Comparison of ENCODE assay signal across 19 cellular contexts in genomic region chr4:76017056-76017686, GRCh38. TPM values are rescaled to one million over a fixed set of nuclear protein-coding genes. Genes with fewer than 3 reads are reported as not detected.
DNase-seq lines count a peak whose midpoint lies in the region; ATAC-seq and TF ChIP-seq lines count a peak whose summit lies in the region.
"Had no signal": no experiment of that assay in that cellular context is flagged by ENCODE, and none has a peak within 500 bp of the region (broad histone marks: within the 10 kb centered on the region; RNA-seq: fewer than 3 reads in every experiment).

No MANE protein-coding gene starts in this region.

- no peak overlapping the region for H4K8ac ChIP-seq in IMR-90 (ENCODE audit: low read depth in 2 of 2, low read length in 2 of 2)

- 0 out of 2 replicates have a peak overlapping the region, but pooled peaks have one; percentile 29 for H3K4ac ChIP-seq in IMR-90 (ENCODE audit: low read depth, low read length)

- TF ChIP-seq CTCF in IMR-90 (conservative IDR thresholded peaks at IDR 0.05; ENCODE audit: low read depth, low read length) (no peak), PC-3 (conservative IDR thresholded peaks at IDR 0.05; ENCODE audit: low read depth, low read length) (no peak), epithelial cell of esophagus (IDR thresholded peaks at IDR 0.05; ENCODE audit: insufficient read depth, low read depth, low read length, missing control alignments) (no peak), chondrocyte (IDR thresholded peaks at IDR 0.05) (no peak), RWPE1 (conservative IDR thresholded peaks at IDR 0.05; ENCODE audit: low read depth) (no peak)

- DNase-seq in IMR-90: no peak
- no peak for DNase-seq in PC-3
- peak; percentile 46 for DNase-seq in epithelial cell of esophagus (ENCODE audit: low read depth)
- DNase-seq in medulla oblongata (ENCODE audit: extremely low spot score): peak; percentile 18
- DNase-seq in cerebellum (ENCODE audit: low spot score): no peak
- no peak for DNase-seq in NCI-H1694 (lab: John Stamatoyannopoulos, UW)
- DNase-seq in chondrocyte (ENCODE audit: low spot score): no peak
- no peak for DNase-seq in RWPE1 (ENCODE audit: low spot score)
- DNase-seq: DMS79, Karpas-422, NCI-H1417 treated with DMSO at 0.1 percent for 48 hours, NCI-H1930 had no signal

- no peak for TF ChIP-seq POLR2A in IMR-90 (IDR thresholded peaks at IDR 0.05; ENCODE audit: low read depth, low read length)

- peaks cover 10% of the 10 kb centered on the region for H3K27me3 Mint-ChIP-seq in chondrocyte (ENCODE audit: low read depth)

- ATAC-seq in IMR-90 (ENCODE audit: low read depth) (no peak), PC-3 (no peak)
- ATAC-seq: Right ventricle myocardium inferior had no signal

- H2AFZ ChIP-seq in IMR-90 (replicated peaks; ENCODE audit: low read length, poor library complexity) (no peak overlapping the region), PC-3 (ENCODE audit: low read length) (no peak overlapping the region)

- BruUV-seq in IMR-90 (replicated peaks; lab: Mats Ljungman, UMichigan) (no TSS peak), PC-3 (replicated peaks; lab: Mats Ljungman, UMichigan) (no TSS peak)

- in situ Hi-C loops in IMR-90 (cut with MboI; ENCODE audit: low sequenced_read_pairs): no loop called here

- POLR2A ChIA-PET in IMR-90 (lab: Charles Lee; ENCODE audit: unreplicated experiment) (no interaction called here), PC-3 (lab: Charles Lee; ENCODE audit: unreplicated experiment) (no interaction called here), RWPE1 (lab: Yijun Ruan, JAX; ENCODE audit: low non-redundant PET) (no interaction called here)

- dilution Hi-C loops in IMR-90 (cut with HindIII; ENCODE audit: low sequenced_read_pairs, unreplicated experiment): no loop called here

- no peak overlapping the region for H3K14ac ChIP-seq in IMR-90 (replicated peaks; ENCODE audit: low read depth, low read length)

- H3K4me3 ChIP-seq in IMR-90 (ENCODE audit: insufficient read depth, low read depth, low read length) (no peak overlapping the region), PC-3 (ENCODE audit: low read length) (no peak overlapping the region), epithelial cell of esophagus (ENCODE audit: low read length) (no peak overlapping the region)
- H3K4me3 ChIP-seq: Peyer's patch, SJSA1 had no signal

- peak overlapping the region; percentile 81; the same call in 2 of the 3 replicates for H2BK15ac ChIP-seq in IMR-90 (ENCODE audit: low read depth, low read length)

- H2AK5ac ChIP-seq in IMR-90 (ENCODE audit: low read depth, low read length): no peak overlapping the region

- no peaks in the 10 kb centered on the region for H3K79me1 ChIP-seq in IMR-90 (ENCODE audit: low read depth in 1 of 2, low read length in 2 of 2)

- WGBS in IMR-90 (ENCODE audit: extremely low coverage in 2 of 2, insufficient read length in 1 of 2), 2 experiments: no CpG with 5 or more reads among the region's 3 CpGs

- H4K5ac ChIP-seq in IMR-90 (ENCODE audit: low read depth, low read length): no peak overlapping the region

- no peaks in the 10 kb centered on the region for H3K9me3 ChIP-seq in IMR-90 (ENCODE audit: control insufficient read depth, insufficient read depth, low read length)
- H3K9me3 ChIP-seq in PC-3 (ENCODE audit: low read length): no peaks in the 10 kb centered on the region
- H3K9me3 ChIP-seq: Peyer's patch, SJSA1 had no signal

- H3K27ac Mint-ChIP-seq in chondrocyte (ENCODE audit: unreplicated experiment): no peak overlapping the region
- H3K27ac Mint-ChIP-seq: IgD-negative memory B cell had no signal

- no peak overlapping the region for H2AK9ac ChIP-seq in IMR-90 (replicated peaks; ENCODE audit: low read depth, low read length, poor library complexity)

- no peaks in the 10 kb centered on the region for H3K9me3 Mint-ChIP-seq in chondrocyte (ENCODE audit: low read depth)
- H3K9me3 Mint-ChIP-seq: CD14-positive monocyte had no signal

- no peak overlapping the region for H3K27ac ChIP-seq in IMR-90 (ENCODE audit: insufficient read depth, low read length)
- H3K27ac ChIP-seq in PC-3 (ENCODE audit: low read length): peak overlapping the region; percentile 77
- no peak overlapping the region for H3K27ac ChIP-seq in RWPE1
- H3K27ac ChIP-seq: Peyer's patch, SJSA1 had no signal

- H3K36me3 ChIP-seq in IMR-90 (ENCODE audit: control insufficient read depth, insufficient read depth, low read length): no peaks in the 10 kb centered on the region
- no peaks in the 10 kb centered on the region for H3K36me3 ChIP-seq in PC-3 (ENCODE audit: low read depth, low read length)
- H3K36me3 ChIP-seq: Peyer's patch, SJSA1 had no signal

- no peak for TF ChIP-seq RAD21 in IMR-90 (IDR thresholded peaks at IDR 0.05; ENCODE audit: low read length)

- intact Hi-C loops in IMR-90 (cut with micrococcal nuclease) (no loop called here), PC-3 (cut with micrococcal nuclease) (no loop called here)

- H3K4me2 ChIP-seq in IMR-90 (ENCODE audit: low read depth, low read length): no peak overlapping the region
- peak overlapping the region; percentile 38; the same call in 1 of the 2 replicates for H3K4me2 ChIP-seq in PC-3 (ENCODE audit: low read length)

- no peak overlapping the region for H3K4me3 Mint-ChIP-seq in chondrocyte (ENCODE audit: unreplicated experiment)
- H3K4me3 Mint-ChIP-seq: CD14-positive monocyte, IgD-negative memory B cell had no signal

- no peaks in the 10 kb centered on the region for H3K9me2 ChIP-seq in PC-3 (replicated peaks; ENCODE audit: low read length)

- H3K4me1 Mint-ChIP-seq in chondrocyte (ENCODE audit: low read depth): peaks cover 4% of the 10 kb centered on the region

- H3K79me2 ChIP-seq in PC-3 (ENCODE audit: low read length): no peaks in the 10 kb centered on the region

- H3K56ac ChIP-seq in IMR-90 (ENCODE audit: extremely low read depth, insufficient read depth, low read length): no peak overlapping the region

- peak overlapping the region; percentile 12; the same call in 1 of the 2 replicates for H2BK120ac ChIP-seq in IMR-90 (ENCODE audit: low read depth, low read length)

- H3K18ac ChIP-seq in IMR-90 (ENCODE audit: low read depth, low read length): no peak overlapping the region

- H3K27me3 ChIP-seq in IMR-90 (ENCODE audit: control insufficient read depth, insufficient read depth, low read length) (no peaks in the 10 kb centered on the region), PC-3 (ENCODE audit: low read length) (no peaks in the 10 kb centered on the region)
- H3K27me3 ChIP-seq: Peyer's patch, SJSA1 had no signal

- CTCF ChIA-PET in IMR-90 (lab: Yijun Ruan, JAX): no interaction called here
- CTCF ChIA-PET in PC-3 (lab: Charles Lee): no interaction called here
- CTCF ChIA-PET in RWPE1 (lab: Yijun Ruan, JAX): no interaction called here

- H3K23ac ChIP-seq in IMR-90 (ENCODE audit: low read depth, low read length): no peak overlapping the region

- 0 out of 2 replicates have a peak overlapping the region, but pooled peaks have one; percentile 23 for H4K91ac ChIP-seq in IMR-90 (ENCODE audit: insufficient read depth, low read depth, low read length)

- H3K9ac ChIP-seq in IMR-90 (ENCODE audit: low read depth, low read length) (no peak overlapping the region), PC-3 (ENCODE audit: low read length) (no peak overlapping the region)

- peaks cover 5% of the 10 kb centered on the region; the same call in 1 of the 2 replicates for H3K4me1 ChIP-seq in IMR-90 (ENCODE audit: control insufficient read depth, insufficient read depth, low read length)
- peaks cover 23% of the 10 kb centered on the region for H3K4me1 ChIP-seq in PC-3 (ENCODE audit: insufficient read depth, low read length)

- no peak overlapping the region for H2BK20ac ChIP-seq in IMR-90 (ENCODE audit: low read depth, low read length)

- no peaks in the 10 kb centered on the region for H3K36me3 Mint-ChIP-seq in chondrocyte (ENCODE audit: low read depth)
- H3K36me3 Mint-ChIP-seq: CD14-positive monocyte, IgD-negative memory B cell had no signal

- no peak overlapping the region for H2BK5ac ChIP-seq in IMR-90 (ENCODE audit: low read depth, low read length, poor library complexity, severe bottlenecking)

- no peaks in the 10 kb centered on the region for H4K20me1 ChIP-seq in IMR-90 (ENCODE audit: insufficient read depth, low read length)
- no peaks in the 10 kb centered on the region for H4K20me1 ChIP-seq in PC-3 (ENCODE audit: low read length)

- 0 out of 2 replicates have a peak, but pooled peaks cover 3% of the 10 kb centered on the region for H3K9me1 ChIP-seq in IMR-90 (ENCODE audit: insufficient read depth, low read length)

- no peaks in the 10 kb centered on the region for H3F3A ChIP-seq in PC-3 (ENCODE audit: low read length, unreplicated experiment)

RNA-seq across cellular contexts. Expression of gene CXCL10, which starts 6.1 kb away (rescaled TPM):
- total RNA-seq in IMR-90 (2012; rRNA removed) (0.18 and 0.28 TPM in 2 replicates), PC-3 (2014; rRNA removed) (0.81 TPM in 1 of 2 replicates, not detected in the other), cerebellum (0.27 TPM), chondrocyte (not detected in 3 replicates)
- 0.14 and 0.15 TPM in 2 replicates for polyA plus RNA-seq in IMR-90 (2012; rRNA removed)
- polyA plus RNA-seq in IMR-90 (2012; cell fraction: cytosol; rRNA removed): 0.05 TPM in 1 of 2 replicates, not detected in the other
- 0.07 TPM in 1 of 2 replicates, not detected in the other for polyA plus RNA-seq in IMR-90 (2012; cell fraction: nucleus; rRNA removed; ENCODE audit: low replicate concordance)
- total RNA-seq: NCI-H460, Right ventricle myocardium inferior had no signal

RNA-seq across cellular contexts. Expression of gene CXCL9, which starts 9.9 kb away (rescaled TPM):
- not detected in 2 replicates for total RNA-seq in IMR-90 (2012; rRNA removed)
- polyA plus RNA-seq in IMR-90 (2012; rRNA removed): not detected in 2 replicates
- not detected in 2 replicates for polyA plus RNA-seq in IMR-90 (2012; cell fraction: cytosol; rRNA removed)
- polyA plus RNA-seq in IMR-90 (2012; cell fraction: nucleus; rRNA removed; ENCODE audit: low replicate concordance): not detected in 2 replicates
- total RNA-seq in PC-3 (2014; rRNA removed): not detected in 2 replicates
- not detected for total RNA-seq in cerebellum
- not detected in 3 replicates for total RNA-seq in chondrocyte
- total RNA-seq: M059J, NCI-H460, SJSA1 had no signal
- polyA plus RNA-seq: IgD-negative memory B cell had no signal

RNA-seq across cellular contexts. Expression of gene CXCL11, which starts 18.7 kb away (rescaled TPM):
- total RNA-seq in IMR-90 (2012; rRNA removed) (under 0.01 TPM in 2 replicates), PC-3 (2014; rRNA removed) (0.46 TPM in 1 of 2 replicates, not detected in the other), cerebellum (not detected), chondrocyte (not detected in 3 replicates)
- polyA plus RNA-seq in IMR-90 (2012; rRNA removed): not detected in 2 replicates
- polyA plus RNA-seq in IMR-90 (2012; cell fraction: cytosol; rRNA removed): not detected in 2 replicates
- polyA plus RNA-seq in IMR-90 (2012; cell fraction: nucleus; rRNA removed; ENCODE audit: low replicate concordance): not detected in 2 replicates
- total RNA-seq: NCI-H460, Peyer's patch, Right ventricle myocardium inferior, SJSA1 had no signal
- polyA plus RNA-seq: IgD-negative memory B cell had no signal

RNA-seq across cellular contexts. Expression of gene SDAD1, which starts 26.4 kb away (rescaled TPM):
- 27.4 and 35.3 TPM in 2 replicates for total RNA-seq in IMR-90 (2012; rRNA removed)
- 14.4 and 16.8 TPM in 2 replicates for polyA plus RNA-seq in IMR-90 (2012; rRNA removed)
- 3.2 and 3.4 TPM in 2 replicates for polyA plus RNA-seq in IMR-90 (2012; cell fraction: cytosol; rRNA removed)
- 2.8 and 14.4 TPM in 2 replicates for polyA plus RNA-seq in IMR-90 (2012; cell fraction: nucleus; rRNA removed; ENCODE audit: low replicate concordance)
- total RNA-seq in PC-3 (2014; rRNA removed): 29.2 and 34.1 TPM in 2 replicates
- 26.5 TPM for total RNA-seq in cerebellum
- 37.2 to 39.5 TPM (median 38.9 TPM) in 3 replicates for total RNA-seq in chondrocyte

RNA-seq across cellular contexts. Expression of gene ART3, which starts 57.3 kb away (rescaled TPM):
- not detected in 2 replicates for total RNA-seq in IMR-90 (2012; rRNA removed)
- polyA plus RNA-seq in IMR-90 (2012; rRNA removed): 0.15 and 0.30 TPM in 2 replicates
- polyA plus RNA-seq in IMR-90 (2012; cell fraction: cytosol; rRNA removed): 0.03 TPM in 1 of 2 replicates, not detected in the other
- polyA plus RNA-seq in IMR-90 (2012; cell fraction: nucleus; rRNA removed; ENCODE audit: low replicate concordance): 0.08 TPM in 1 of 2 replicates, not detected in the other
- total RNA-seq in PC-3 (2014; rRNA removed): not detected in 2 replicates
- total RNA-seq in cerebellum: not detected
- total RNA-seq in chondrocyte: 0.40 to 0.41 TPM in 2 of 3 replicates, not detected in the other
- total RNA-seq: M059J, NCI-H460 had no signal
- polyA plus RNA-seq: CD14-positive monocyte, IgD-negative memory B cell had no signal

Comparison
In these comparisons a context has a peak if more than half of its experiments do, and no peak if none do; other contexts are left out.
1. DNase-seq: peak in epithelial cell of esophagus (single experiment) and medulla oblongata (single experiment); none in IMR-90 (single experiment), PC-3 (single experiment), cerebellum (single experiment), NCI-H1694 (single experiment), chondrocyte (single experiment) and RWPE1 (single experiment).